Comparison of ENCODE assay signal across 24 cellular contexts in genomic region chr1:90190523-90190922, GRCh38.
DNase-seq lines count a peak whose midpoint lies in the region; ATAC-seq and TF ChIP-seq lines count a peak whose summit lies in the region.
"Had no signal": no experiment of that assay in that cellular context is flagged by ENCODE, and none has a peak within 500 bp of the region (broad histone marks: within the 10 kb centered on the region; RNA-seq: fewer than 3 reads in every experiment).

No MANE protein-coding gene starts in this region.

- no peak overlapping the region for H3K4me2 ChIP-seq in osteoblast (ENCODE audit: insufficient read depth, low read length)
- H3K4me2 ChIP-seq: A549, BLaER1 had no signal

- no peaks in the 10 kb centered on the region for H4K20me1 ChIP-seq in osteoblast (ENCODE audit: insufficient read depth, low read length)
- H4K20me1 ChIP-seq: BLaER1 had no signal

- peak; percentile 71 for ATAC-seq in Right ventricle myocardium inferior
- peak in 3 of 4 donors; percentile 37 to 95 (median 78) for ATAC-seq in heart left ventricle
- ATAC-seq in left ventricle myocardium superior, result peak; percentile 87
- ATAC-seq: A549, GM12878 had no signal

- H3K79me2 ChIP-seq in osteoblast (ENCODE audit: insufficient read depth, low read length), result no peaks in the 10 kb centered on the region

- H3K4me1 ChIP-seq in left ventricle myocardium inferior (no peaks in the 10 kb centered on the region), heart left ventricle (peaks cover 0 to 5% (median 0%) of the 10 kb centered on the region in 12 donors), right atrium auricular region (no peaks in the 10 kb centered on the region), osteoblast (ENCODE audit: insufficient read depth, low read length) (no peaks in the 10 kb centered on the region)
- H3K4me1 ChIP-seq: A549, BE2C, BLaER1 had no signal

- H3K9me3 ChIP-seq in left ventricle myocardium inferior (replicated peaks), result no peaks in the 10 kb centered on the region
- no peaks in the 10 kb centered on the region for H3K9me3 ChIP-seq in heart left ventricle
- H3K9me3 ChIP-seq in right atrium auricular region, result no peaks in the 10 kb centered on the region
- H3K9me3 ChIP-seq in osteoblast (ENCODE audit: low read depth, low read length), result no peaks in the 10 kb centered on the region
- H3K9me3 ChIP-seq: A549, BE2C, BLaER1 had no signal

- TF ChIP-seq POLR2A in heart left ventricle (IDR thresholded peaks at IDR 0.05), result no peak

- H3K4me3 ChIP-seq in left ventricle myocardium inferior (no peak overlapping the region), heart left ventricle (no peak overlapping the region), right atrium auricular region (no peak overlapping the region), osteoblast (ENCODE audit: insufficient read depth, low read length) (no peak overlapping the region)
- H3K4me3 ChIP-seq: A549, BLaER1, GM12878 had no signal

- no peak for TF ChIP-seq CTCF in left ventricle myocardium inferior (IDR thresholded peaks at IDR 0.05; ENCODE audit: borderline replicate concordance)
- TF ChIP-seq CTCF in heart left ventricle (IDR thresholded peaks at IDR 0.05), result no peak
- TF ChIP-seq CTCF in right atrium auricular region (IDR thresholded peaks at IDR 0.05), result no peak
- no peak for TF ChIP-seq CTCF in osteoblast (IDR thresholded peaks at IDR 0.05; ENCODE audit: extremely low read depth, low read depth, low read length)

- DNase-seq in Right ventricle myocardium inferior (ENCODE audit: missing footprints) (no peak), left ventricle myocardium inferior (no peak), heart left ventricle (peak in 1 of 5 donors; percentile 21), right atrium auricular region (ENCODE audit: low spot score) (no peak), left ventricle myocardium superior (no peak), osteoblast (ENCODE audit: insufficient read length, low spot score, missing footprints) (peak; percentile 31), NCI-H2081 treated with DMSO at 0.1 percent for 48 hours (lab: John Stamatoyannopoulos, UW) (no peak), AG20443 (ENCODE audit: low spot score) (no peak)
- DNase-seq: BE2C; CD4-positive, alpha-beta memory T cell; CD4-positive, CD25-positive, alpha-beta regulatory T cell; CD8-positive, alpha-beta memory T cell; COR-L47; DMS 273 treated with DMSO at 0.1 percent for 48 hours; DMS153; DMS53; DMS79; DND-41; EL; GDM1 had no signal

- no peak overlapping the region for H2AFZ ChIP-seq in osteoblast (ENCODE audit: low read length)

- intact Hi-C loops in Right ventricle myocardium inferior (cut with DNase I) (no loop called here), left ventricle myocardium inferior (cut with micrococcal nuclease) (no loop called here), heart left ventricle (cut with DNase I) (no loop called here), left ventricle myocardium superior (cut with micrococcal nuclease) (no loop called here)

- no peaks in the 10 kb centered on the region for H3K27me3 ChIP-seq in left ventricle myocardium inferior (ENCODE audit: low read depth)
- no peaks in the 10 kb centered on the region for H3K27me3 ChIP-seq in heart left ventricle
- H3K27me3 ChIP-seq in right atrium auricular region, result no peaks in the 10 kb centered on the region
- no peaks in the 10 kb centered on the region for H3K27me3 ChIP-seq in osteoblast (ENCODE audit: insufficient read depth, low read length)
- H3K27me3 ChIP-seq: BE2C, BLaER1 had no signal

- H3K27ac ChIP-seq in left ventricle myocardium inferior (replicated peaks), result no peak overlapping the region
- H3K27ac ChIP-seq in heart left ventricle, result no peak overlapping the region
- H3K27ac ChIP-seq in right atrium auricular region, result no peak overlapping the region
- H3K27ac ChIP-seq in osteoblast (ENCODE audit: low read depth, low read length), result no peak overlapping the region
- H3K27ac ChIP-seq: 22Rv1, A549, BLaER1 had no signal

- no peaks in the 10 kb centered on the region for H3K36me3 ChIP-seq in left ventricle myocardium inferior
- H3K36me3 ChIP-seq in heart left ventricle, result no peaks in the 10 kb centered on the region
- no peaks in the 10 kb centered on the region for H3K36me3 ChIP-seq in right atrium auricular region
- no peaks in the 10 kb centered on the region for H3K36me3 ChIP-seq in osteoblast (ENCODE audit: insufficient read depth, low read length)
- H3K36me3 ChIP-seq: BE2C, BLaER1 had no signal
